Comparison of ENCODE assay signal across 23 cellular contexts in the genomic region with DNA sequence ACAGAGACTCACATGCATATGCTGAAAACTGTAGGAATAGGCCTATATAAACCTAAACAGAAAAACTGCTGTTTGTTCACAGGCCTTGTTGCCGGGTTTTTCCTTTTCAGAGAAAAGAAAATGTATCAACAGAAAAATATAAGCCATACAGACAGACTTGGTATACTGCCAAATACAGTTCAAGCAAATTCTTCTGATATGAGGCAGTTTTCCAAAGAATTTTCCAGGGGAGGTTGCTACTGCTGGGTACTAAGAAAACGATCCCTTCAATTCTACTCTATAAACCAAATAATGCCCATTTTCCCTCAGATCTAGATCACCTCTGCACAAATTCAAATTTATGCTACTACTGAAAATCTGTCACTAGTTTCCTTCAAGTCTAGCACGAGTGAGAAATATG. TPM values are rescaled to one million over a fixed set of nuclear protein-coding genes. Genes with fewer than 3 reads are reported as not detected.
DNase-seq lines count a peak whose midpoint lies in the region; ATAC-seq and TF ChIP-seq lines count a peak whose summit lies in the region.
"Had no signal": no experiment of that assay in that cellular context is flagged by ENCODE, and none has a peak within 500 bp of the region (broad histone marks: within the 10 kb centered on the region; RNA-seq: fewer than 3 reads in every experiment).

No MANE protein-coding gene starts in this region.

- peak overlapping the region; percentile 14 for H3K4me2 ChIP-seq in osteoblast (ENCODE audit: insufficient read depth, low read length)

- no peak overlapping the region for H2AFZ ChIP-seq in osteoblast (ENCODE audit: low read length)

- H3K4me1 ChIP-seq in osteoblast (ENCODE audit: insufficient read depth, low read length): peaks cover 13% of the 10 kb centered on the region
- H3K4me1 ChIP-seq: BE2C, right lobe of liver had no signal

- TF ChIP-seq CTCF in astrocyte of the cerebellum (IDR thresholded peaks at IDR 0.05; ENCODE audit: low read depth, low read length, missing control alignments) (no peak), fibroblast of pulmonary artery (IDR thresholded peaks at IDR 0.05; ENCODE audit: low read length, missing control alignments) (no peak), osteoblast (IDR thresholded peaks at IDR 0.05; ENCODE audit: extremely low read depth, low read depth, low read length) (no peak)

- H3K27ac ChIP-seq in osteoblast (ENCODE audit: low read depth, low read length): peak overlapping the region; percentile 9
- H3K27ac ChIP-seq: adrenal gland, right lobe of liver had no signal

- H3K9me3 ChIP-seq in osteoblast (ENCODE audit: low read depth, low read length): no peaks in the 10 kb centered on the region
- H3K9me3 ChIP-seq: adrenal gland, BE2C, right lobe of liver had no signal

- DNase-seq in EL (peak; percentile 61), astrocyte of the cerebellum (ENCODE audit: low read depth) (peak; percentile 55), fibroblast of pulmonary artery (ENCODE audit: low read depth) (peak; percentile 80), osteoblast (ENCODE audit: insufficient read length, low spot score, missing footprints) (no peak), NCI-H2029 treated with DMSO at 0.1 percent for 48 hours (lab: John Stamatoyannopoulos, UW) (no peak)
- DNase-seq: activated CD4-positive, alpha-beta T cell treated with anti-CD3 and anti-CD28 coated beads, Interleukin-2, amount 10 ng/mL, durations not matched to agents 24 days and 14 days; activated effector memory CD4-positive, alpha-beta T cell treated with anti-CD3 and anti-CD28 coated beads, Interleukin-2, amount 50 U/mL, for 16 hours; adrenal gland; BE2C; COR-L47; glutamatergic neuron; left ventricle myocardium superior; NCI-H1417 treated with DMSO at 0.1 percent for 48 hours; NCI-H2171 treated with DMSO at 0.1 percent for 48 hours; NCI-H82; nucleus accumbens; PC-3; right lobe of liver; SHP77 treated with DMSO at 0.1 percent for 48 hours; stimulated activated naive B cell treated with anti-CD40 and anti-IgM and Interleukin-4, amounts not matched to agents 10 μg/mL and 1 μg/mL and 100 μg/mL, for 72 hours had no signal

- no peaks in the 10 kb centered on the region for H3K27me3 ChIP-seq in osteoblast (ENCODE audit: insufficient read depth, low read length)
- H3K27me3 ChIP-seq: adrenal gland, BE2C, right lobe of liver had no signal

- in situ Hi-C loops in astrocyte of the cerebellum (cut with HindIII; ENCODE audit: low sequenced_read_pairs): no loop called here

- no peak for ATAC-seq in GM18870 (IDR thresholded peaks at IDR 0.05; ENCODE audit: unreplicated experiment)
- no peak for ATAC-seq in GM18909 (IDR thresholded peaks at IDR 0.05; ENCODE audit: poor library complexity, unreplicated experiment)
- no peak for ATAC-seq in esophagus mucosa
- ATAC-seq: left ventricle myocardium superior; PC-3; right lobe of liver; stimulated activated naive B cell treated with anti-CD40 and anti-IgM and Interleukin-4, amounts not matched to agents 10 μg/mL and 1 μg/mL and 100 μg/mL, for 72 hours had no signal

- H3K4me3 ChIP-seq in astrocyte of the cerebellum (ENCODE audit: low read depth, low read length) (no peak overlapping the region), fibroblast of pulmonary artery (replicated peaks; ENCODE audit: low read depth, low read length) (no peak overlapping the region), osteoblast (ENCODE audit: insufficient read depth, low read length) (no peak overlapping the region)
- H3K4me3 ChIP-seq: adrenal gland, right lobe of liver had no signal

- H3K79me2 ChIP-seq in osteoblast (ENCODE audit: insufficient read depth, low read length): no peaks in the 10 kb centered on the region

- H3K36me3 ChIP-seq in osteoblast (ENCODE audit: insufficient read depth, low read length): no peaks in the 10 kb centered on the region
- H3K36me3 ChIP-seq: adrenal gland, BE2C, right lobe of liver had no signal

- no peaks in the 10 kb centered on the region for H4K20me1 ChIP-seq in osteoblast (ENCODE audit: insufficient read depth, low read length)

RNA-seq across cellular contexts. Expression of gene ME1, which starts 59.4 kb away (rescaled TPM):
- total RNA-seq in osteoblast (27.9 and 31.8 TPM in 2 replicates), esophagus mucosa (32.4 TPM)
- total RNA-seq: activated CD4-positive, alpha-beta T cell treated with anti-CD3 and anti-CD28 coated beads, Interleukin-2, amount 10 ng/mL, durations not matched to agents 24 days and 14 days had no signal

Comparison
In these comparisons a context has a peak if more than half of its experiments do, and no peak if none do; other contexts are left out.
1. DNase-seq: peak in EL (single experiment), astrocyte of the cerebellum (single experiment) and fibroblast of pulmonary artery (single experiment); none in osteoblast (single experiment) and NCI-H2029 treated with DMSO at 0.1 percent for 48 hours (single experiment).